In the genomic region with DNA sequence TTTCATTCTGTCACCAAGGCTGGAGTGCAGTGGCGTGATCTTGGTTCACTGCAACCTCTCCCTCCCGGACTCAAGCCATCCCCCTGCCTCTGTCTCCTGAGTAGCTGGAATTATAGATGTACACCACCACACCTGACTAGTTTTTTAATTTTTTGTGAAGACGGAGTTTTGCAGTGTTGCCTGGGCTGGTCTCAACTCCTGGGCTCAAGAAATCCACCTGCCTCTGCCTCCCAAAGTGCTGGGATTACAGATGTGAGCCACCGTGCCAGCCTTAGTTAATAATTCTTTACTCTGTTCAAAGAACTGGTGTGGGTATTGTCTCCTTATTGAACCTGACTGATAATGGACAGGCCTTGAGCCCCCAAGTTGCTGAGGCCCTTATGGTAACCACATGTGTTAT, we compare ENCODE assay signal across 17 cellular contexts. TPM values are rescaled to one million over a fixed set of nuclear protein-coding genes. Genes with fewer than 3 reads are reported as not detected.
"Had no signal": no experiment of that assay in that cellular context is flagged by ENCODE, and none has a peak within 500 bp of the region (broad histone marks: within the 10 kb centered on the region; RNA-seq: fewer than 3 reads in every experiment).

No MANE protein-coding gene starts in this region.

- H3K36me3 ChIP-seq: brain microvascular endothelial cell, tibial nerve, vagina had no signal

- H3K27ac ChIP-seq: brain microvascular endothelial cell, tibial nerve, vagina had no signal

- FAIRE-seq: TTC549 had no signal

- H3K27me3 ChIP-seq: brain microvascular endothelial cell, foreskin keratinocyte, vagina had no signal

- H3K4me1 ChIP-seq: tibial nerve had no signal

- H3K4me3 ChIP-seq: tibial nerve, vagina had no signal

- H3K9me3 ChIP-seq: vagina had no signal

- DNase-seq: cerebellar nuclear complex; effector CD8-positive, alpha-beta T cell; stimulated activated naive B cell treated with anti-CD40 and anti-IgM and Interleukin-4, amounts not matched to agents 10 μg/mL and 1 μg/mL and 100 μg/mL, for 72 hours had no signal

RNA-seq across cellular contexts. Expression of a gene that starts 10.4 kb away (rescaled TPM):
- total RNA-seq: mononuclear cell, skeletal muscle tissue had no signal
- polyA plus RNA-seq: naive thymus-derived CD4-positive, alpha-beta T cell had no signal

RNA-seq across cellular contexts. Expression of a gene that starts 30.9 kb away (rescaled TPM):
- total RNA-seq: activated CD4-positive, alpha-beta T cell treated with anti-CD3 and anti-CD28 coated beads, Interleukin-2, amount 10 ng/mL, durations not matched to agents 24 days and 14 days; activated CD8-positive, alpha-beta T cell treated with anti-CD3 and anti-CD28 coated beads, Interleukin-2, amount 10 ng/mL, durations not matched to agents 7 days and 5 days; activated naive CD8-positive, alpha-beta T cell treated with anti-CD3 and anti-CD28 coated beads for 36 hours; mononuclear cell; T-helper 17 cell; tibial nerve had no signal
- polyA plus RNA-seq: naive thymus-derived CD4-positive, alpha-beta T cell had no signal

RNA-seq across cellular contexts. Expression of a gene that starts 51.8 kb away (rescaled TPM):
- total RNA-seq: activated naive CD8-positive, alpha-beta T cell treated with anti-CD3 and anti-CD28 coated beads for 36 hours; endothelial cell of umbilical vein; lung microvascular endothelial cell; tibial nerve; vagina had no signal
- polyA plus RNA-seq: endothelial cell of umbilical vein; naive thymus-derived CD4-positive, alpha-beta T cell had no signal
